Comparison of ENCODE assay signal across 8 cellular contexts in the genomic region with DNA sequence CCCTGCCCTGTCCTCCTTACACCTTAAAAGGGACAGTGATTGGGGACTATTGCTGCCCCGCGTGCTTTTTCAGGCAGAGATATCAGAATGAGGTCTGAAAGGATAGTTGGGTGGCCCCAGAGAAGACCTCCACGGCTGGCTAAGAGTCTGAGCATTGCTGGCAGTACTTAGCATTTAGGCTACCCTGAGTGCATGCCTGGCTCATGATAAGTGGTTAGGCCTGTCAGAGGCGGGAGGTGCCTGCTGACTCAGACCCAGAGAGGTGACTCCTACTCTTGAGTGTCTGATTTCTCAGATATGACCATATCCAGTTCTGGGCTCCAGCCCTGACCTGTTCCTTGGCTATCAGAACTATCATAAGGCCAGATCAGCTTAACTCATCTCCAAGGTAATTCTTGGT.
DNase-seq lines count a peak whose midpoint lies in the region; ATAC-seq lines count a peak whose summit lies in the region.

No MANE protein-coding gene starts in this region.

- no peak overlapping the region for H3K4me3 Mint-ChIP-seq in activated T-cell treated with anti-CD3 and anti-CD28 coated beads, Interleukin-2, amount 50 U/mL, for 72 hours

- WGBS in right cardiac atrium = 62% methylated on average over 4 of the region's 4 CpGs

- peaks cover 36% of the 10 kb centered on the region for H3K4me1 ChIP-seq in right cardiac atrium (ENCODE audit: control insufficient read depth, insufficient read depth, low read length)

- H3K4me1 Mint-ChIP-seq in activated T-cell treated with anti-CD3 and anti-CD28 coated beads, Interleukin-2, amount 50 U/mL, for 72 hours (ENCODE audit: low read depth) = no peaks in the 10 kb centered on the region

- peak; percentile 27 to 36 for DNase-seq in activated T-cell treated with anti-CD3 and anti-CD28 coated beads, Interleukin-2, amount 50 U/mL, for 72 hours
- DNase-seq in activated T-cell treated with anti-CD3 and anti-CD28 coated beads for 4 hours (no peak), SW480 (ENCODE audit: low spot score) (peak; percentile 23), right cardiac atrium (peak; percentile 54 to 75 (median 66)), left lobe of liver (ENCODE audit: low spot score) (no peak)
- DNase-seq in stimulated activated naive CD8-positive, alpha-beta T cell treated with anti-CD3 and anti-CD28 coated beads, Interleukin-15, Interleukin-2, amounts not matched to agents 100 U/mL and 50 U/mL, for 24 hours = peak; percentile 4

- no peaks in the 10 kb centered on the region for H3K9me3 ChIP-seq in right cardiac atrium (ENCODE audit: control insufficient read depth, low read length)

- H3K9me3 Mint-ChIP-seq in activated T-cell treated with anti-CD3 and anti-CD28 coated beads, Interleukin-2, amount 50 U/mL, for 72 hours = peaks cover 0 to 4% of the 10 kb centered on the region in 2 donors

- H3K27me3 Mint-ChIP-seq in activated T-cell treated with anti-CD3 and anti-CD28 coated beads, Interleukin-2, amount 50 U/mL, for 72 hours (ENCODE audit: low read depth) = peaks cover 15% of the 10 kb centered on the region

- no peaks in the 10 kb centered on the region for H3K36me3 Mint-ChIP-seq in activated T-cell treated with anti-CD3 and anti-CD28 coated beads, Interleukin-2, amount 50 U/mL, for 72 hours (ENCODE audit: insufficient read depth in 2 of 2)

- no peak overlapping the region for H3K4me3 ChIP-seq in right cardiac atrium (ENCODE audit: low read length)

- H3K27ac Mint-ChIP-seq in activated T-cell treated with anti-CD3 and anti-CD28 coated beads, Interleukin-2, amount 50 U/mL, for 72 hours = no peak overlapping the region

- H3K27me3 ChIP-seq in right cardiac atrium (ENCODE audit: control insufficient read depth, insufficient read depth) = no peaks in the 10 kb centered on the region

- peak; percentile 83 to 96 for ATAC-seq in activated T-cell treated with anti-CD3 and anti-CD28 coated beads, Interleukin-2, amount 50 U/mL, for 72 hours (replicated peaks in 1 of 2)
- ATAC-seq in HG03342 (IDR thresholded peaks at IDR 0.05; ENCODE audit: unreplicated experiment) (peak; percentile 88), right cardiac atrium (peak; percentile 86 to 87), left lobe of liver (no peak), GM21423 (IDR thresholded peaks at IDR 0.05; ENCODE audit: unreplicated experiment) (no peak)
- ATAC-seq in stimulated activated naive CD8-positive, alpha-beta T cell treated with anti-CD3 and anti-CD28 coated beads, Interleukin-15, Interleukin-2, amounts not matched to agents 100 U/mL and 50 U/mL, for 24 hours = peak; percentile 52

- intact Hi-C loops in right cardiac atrium (cut with DNase I) = loop anchor here in 1 of 4 donors (10.0 kb wide), 1 partner anchor 58 kb away; no protein-coding TSS in a partner anchor

- peak overlapping the region; percentile 77 for H3K27ac ChIP-seq in right cardiac atrium (ENCODE audit: low read length)

Comparison
In these comparisons a context has a peak if more than half of its experiments do, and no peak if none do; other contexts are left out.
1. DNase-seq: peak in activated T-cell treated with anti-CD3 and anti-CD28 coated beads, Interleukin-2, amount 50 U/mL, for 72 hours (2 of 2), SW480 (single experiment), right cardiac atrium (3 of 3) and stimulated activated naive CD8-positive, alpha-beta T cell treated with anti-CD3 and anti-CD28 coated beads, Interleukin-15, Interleukin-2, amounts not matched to agents 100 U/mL and 50 U/mL, for 24 hours (single experiment); none in activated T-cell treated with anti-CD3 and anti-CD28 coated beads for 4 hours (single experiment) and left lobe of liver (single experiment).
2. ATAC-seq: peak in activated T-cell treated with anti-CD3 and anti-CD28 coated beads, Interleukin-2, amount 50 U/mL, for 72 hours (2 of 2), HG03342 (single experiment), right cardiac atrium (2 of 2) and stimulated activated naive CD8-positive, alpha-beta T cell treated with anti-CD3 and anti-CD28 coated beads, Interleukin-15, Interleukin-2, amounts not matched to agents 100 U/mL and 50 U/mL, for 24 hours (single experiment); none in left lobe of liver (single experiment) and GM21423 (single experiment).